36 cellular contexts compared by ENCODE assay signal in the genomic region with DNA sequence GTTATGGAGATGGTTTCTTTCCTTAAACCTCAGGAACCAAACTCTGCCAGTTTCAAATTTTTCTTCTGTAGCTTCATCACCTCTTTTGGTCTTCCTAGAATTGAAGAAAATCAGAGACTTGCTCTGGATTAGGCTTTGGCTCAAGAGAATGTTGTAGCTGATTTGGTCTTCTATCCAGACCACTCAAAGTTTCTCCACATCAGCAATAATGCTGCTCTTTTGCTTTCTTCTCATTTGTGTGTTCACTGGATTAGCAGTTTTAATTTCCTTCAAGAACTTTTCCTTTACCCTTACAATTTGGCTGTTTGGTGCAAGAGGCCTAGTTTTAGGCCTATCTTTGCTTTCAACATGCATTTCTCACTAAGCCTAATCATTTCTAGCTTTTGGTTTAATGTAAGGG.
"Had no signal": no experiment of that assay in that cellular context is flagged by ENCODE, and none has a peak within 500 bp of the region (broad histone marks: within the 10 kb centered on the region; RNA-seq: fewer than 3 reads in every experiment).

No MANE protein-coding gene starts in this region.

- FAIRE-seq: astrocyte, TTC549 had no signal

- H3K36me3 Mint-ChIP-seq: activated CD4-positive, alpha-beta memory T cell treated with anti-CD3 and anti-CD28 coated beads for 36 hours; activated naive CD8-positive, alpha-beta T cell treated with anti-CD3 and anti-CD28 coated beads for 36 hours; T-cell had no signal

- H3K27me3 Mint-ChIP-seq: activated B cell treated with CpG ODN at 0.5 μM for 24 hours; activated CD4-positive, alpha-beta memory T cell treated with anti-CD3 and anti-CD28 coated beads for 36 hours; activated CD4-positive, alpha-beta T cell treated with anti-CD3 and anti-CD28 coated beads, Interleukin-2, amount 10 ng/mL, durations not matched to agents 24 days and 14 days; activated CD8-positive, alpha-beta T cell treated with anti-CD3 and anti-CD28 coated beads for 36 hours; activated T-helper 17 cell treated with anti-CD3 and anti-CD28 coated beads, Interleukin-2, amount 50 U/mL, for 72 hours; T-cell; T-helper 17 cell had no signal

- H3K4me3 Mint-ChIP-seq: activated B cell treated with CpG ODN at 0.5 μM for 24 hours; activated CD4-positive, alpha-beta memory T cell treated with anti-CD3 and anti-CD28 coated beads for 36 hours; activated CD4-positive, alpha-beta T cell treated with anti-CD3 and anti-CD28 coated beads, Interleukin-2, amount 10 ng/mL, durations not matched to agents 24 days and 14 days; activated CD8-positive, alpha-beta T cell treated with anti-CD3 and anti-CD28 coated beads for 36 hours; activated naive CD4-positive, alpha-beta T cell treated with anti-CD3 and anti-CD28 coated beads for 36 hours; activated naive CD8-positive, alpha-beta T cell treated with anti-CD3 and anti-CD28 coated beads for 36 hours; activated T-cell treated with anti-CD3 and anti-CD28 coated beads, Interleukin-2, amount 50 U/mL, for 4 hours; activated T-cell treated with anti-CD3 and anti-CD28 coated beads, Interleukin-2, amount 50 U/mL, for 72 hours; activated T-helper 1 cell treated with anti-CD3 and anti-CD28 coated beads, Interleukin-12 subunit alpha, Interleukin-12 subunit beta, Interleukin-2, Interleukin-4 antibody, amounts not matched to agents 30 ng/mL and 10 ng/mL and 1 ng/mL, durations not matched to agents 14 hours and 24 hours and 36 hours; activated T-helper 17 cell treated with anti-CD3 and anti-CD28 coated beads, Interleukin-2, amount 50 U/mL, for 72 hours; T-cell; T-helper 17 cell; T-helper 2 cell treated with Interferon-gamma antibody and Interleukin-4, amounts not matched to agents 5 μg/mL and 100 μg/mL, for 36 hours had no signal

- ATAC-seq: activated CD8-positive, alpha-beta T cell treated with anti-CD3 and anti-CD28 coated beads for 36 hours; activated naive CD4-positive, alpha-beta T cell treated with anti-CD3 and anti-CD28 coated beads, Interleukin-2, amount 50 U/mL, for 72 hours; activated T-cell treated with anti-CD3 and anti-CD28 coated beads, Interleukin-2, amount 50 U/mL, for 4 hours; activated T-cell treated with anti-CD3 and anti-CD28 coated beads, Interleukin-2, amount 50 U/mL, for 72 hours; activated T-helper 17 cell treated with anti-CD3 and anti-CD28 coated beads, Interleukin-2, amount 50 U/mL, for 72 hours; body of pancreas; T-cell; T-helper 17 cell had no signal

- H3K27ac Mint-ChIP-seq: activated B cell treated with CpG ODN at 0.5 μM for 24 hours; activated CD4-positive, alpha-beta memory T cell treated with anti-CD3 and anti-CD28 coated beads for 36 hours; activated CD4-positive, alpha-beta T cell treated with anti-CD3 and anti-CD28 coated beads, Interleukin-2, amount 10 ng/mL, durations not matched to agents 24 days and 14 days; activated CD8-positive, alpha-beta T cell treated with anti-CD3 and anti-CD28 coated beads for 36 hours; activated naive CD4-positive, alpha-beta T cell treated with anti-CD3 and anti-CD28 coated beads for 36 hours; activated naive CD4-positive, alpha-beta T cell treated with anti-CD3 and anti-CD28 coated beads, Interleukin-2, amount 50 U/mL, for 72 hours; activated naive CD8-positive, alpha-beta T cell treated with anti-CD3 and anti-CD28 coated beads for 36 hours; activated T-cell treated with anti-CD3 and anti-CD28 coated beads, Interleukin-2, amount 50 U/mL, for 72 hours; activated T-helper 1 cell treated with anti-CD3 and anti-CD28 coated beads, Interleukin-12 subunit alpha, Interleukin-12 subunit beta, Interleukin-2, Interleukin-4 antibody, amounts not matched to agents 30 ng/mL and 10 ng/mL and 1 ng/mL, durations not matched to agents 14 hours and 24 hours and 36 hours; activated T-helper 17 cell treated with anti-CD3 and anti-CD28 coated beads, Interleukin-2, amount 50 U/mL, for 72 hours; T-cell; T-helper 17 cell; T-helper 2 cell treated with Interferon-gamma antibody and Interleukin-4, amounts not matched to agents 5 μg/mL and 100 μg/mL, for 36 hours had no signal

- H3K4me1 Mint-ChIP-seq: activated B cell treated with CpG ODN at 0.5 μM for 24 hours; activated CD4-positive, alpha-beta T cell treated with anti-CD3 and anti-CD28 coated beads, Interleukin-2, amount 10 ng/mL, durations not matched to agents 24 days and 14 days; activated naive CD8-positive, alpha-beta T cell treated with anti-CD3 and anti-CD28 coated beads for 36 hours; activated T-helper 17 cell treated with anti-CD3 and anti-CD28 coated beads, Interleukin-2, amount 50 U/mL, for 72 hours; T-cell; T-helper 17 cell had no signal

- DNase-seq: activated B cell treated with CpG ODN at 0.5 μM for 24 hours; activated CD4-positive, alpha-beta memory T cell treated with anti-CD3 and anti-CD28 coated beads for 36 hours; activated CD4-positive, alpha-beta T cell treated with anti-CD3 and anti-CD28 coated beads for 4 hours; activated CD4-positive, alpha-beta T cell treated with anti-CD3 and anti-CD28 coated beads, Interleukin-2, amount 10 ng/mL, durations not matched to agents 24 days and 14 days; activated CD4-positive, alpha-beta T cell treated with anti-CD3 and anti-CD28 coated beads, Interleukin-2, amount 50 U/mL, for 1 hour; activated CD4-positive, alpha-beta T cell treated with anti-CD3 and anti-CD28 coated beads, Interleukin-2, amount 50 U/mL, for 4 hours; activated CD4-positive, CD25-positive, alpha-beta regulatory T cell treated with anti-CD3 and anti-CD28 coated beads, Interleukin-2, amount 50 U/mL, for 72 hours; activated CD8-positive, alpha-beta memory T cell treated with anti-CD3 and anti-CD28 coated beads, Interleukin-2, amount 50 U/mL, for 4 hours; activated CD8-positive, alpha-beta T cell treated with anti-CD3 and anti-CD28 coated beads for 36 hours; activated effector memory CD4-positive, alpha-beta T cell treated with anti-CD3 and anti-CD28 coated beads, Interleukin-2, amount 50 U/mL, for 16 hours; activated gamma-delta T cell treated with Interleukin-2 at 50 U/mL for 16 hours; activated naive CD4-positive, alpha-beta T cell; activated naive CD4-positive, alpha-beta T cell treated with anti-CD3 and anti-CD28 coated beads for 36 hours; activated naive CD4-positive, alpha-beta T cell treated with anti-CD3 and anti-CD28 coated beads, Interleukin-2, amount 50 U/mL, for 16 hours; activated naive CD8-positive, alpha-beta T cell treated with anti-CD3 and anti-CD28 coated beads for 36 hours; activated T-cell treated with anti-CD3 and anti-CD28 coated beads for 4 hours; activated T-cell treated with anti-CD3 and anti-CD28 coated beads, Interleukin-2, amount 50 U/mL, for 1 hour; activated T-cell treated with anti-CD3 and anti-CD28 coated beads, Interleukin-2, amount 50 U/mL, for 4 hours; activated T-cell treated with anti-CD3 and anti-CD28 coated beads, Interleukin-2, amount 50 U/mL, for 72 hours; adrenal gland; amniotic stem cell; aorta; body of pancreas; brain microvascular endothelial cell; central memory CD4-positive, alpha-beta T cell; T-cell; T-helper 17 cell; T-helper 9 cell had no signal

- H3K27ac ChIP-seq: adrenal gland, body of pancreas, brain microvascular endothelial cell, breast epithelium, VCaP had no signal

- H3K9me3 Mint-ChIP-seq: activated B cell treated with CpG ODN at 0.5 μM for 24 hours; activated CD4-positive, alpha-beta memory T cell treated with anti-CD3 and anti-CD28 coated beads for 36 hours; activated CD8-positive, alpha-beta T cell treated with anti-CD3 and anti-CD28 coated beads for 36 hours; activated naive CD4-positive, alpha-beta T cell treated with anti-CD3 and anti-CD28 coated beads for 36 hours; activated naive CD8-positive, alpha-beta T cell treated with anti-CD3 and anti-CD28 coated beads for 36 hours; activated T-helper 1 cell treated with anti-CD3 and anti-CD28 coated beads, Interleukin-12 subunit alpha, Interleukin-12 subunit beta, Interleukin-2, Interleukin-4 antibody, amounts not matched to agents 30 ng/mL and 10 ng/mL and 1 ng/mL, durations not matched to agents 14 hours and 24 hours and 36 hours; activated T-helper 17 cell treated with anti-CD3 and anti-CD28 coated beads, Interleukin-2, amount 50 U/mL, for 72 hours; T-helper 2 cell treated with Interferon-gamma antibody and Interleukin-4, amounts not matched to agents 5 μg/mL and 100 μg/mL, for 36 hours had no signal

- H3K4me1 ChIP-seq: adrenal gland, body of pancreas, breast epithelium had no signal

- H3K27me3 ChIP-seq: adrenal gland, body of pancreas, brain microvascular endothelial cell, breast epithelium had no signal

- H3K9me3 ChIP-seq: adrenal gland, breast epithelium had no signal

- H3K36me3 ChIP-seq: adrenal gland, brain microvascular endothelial cell, breast epithelium had no signal

- H3K4me3 ChIP-seq: adrenal gland, body of pancreas, breast epithelium had no signal
